9 cellular contexts compared by ENCODE assay signal in genomic region chr4:40924096-40924792, GRCh38.
DNase-seq lines count a peak whose midpoint lies in the region; ATAC-seq, FAIRE-seq and TF ChIP-seq lines count a peak whose summit lies in the region.
"Had no signal": no experiment of that assay in that cellular context is flagged by ENCODE, and none has a peak within 500 bp of the region (broad histone marks: within the 10 kb centered on the region; RNA-seq: fewer than 3 reads in every experiment).

No MANE protein-coding gene starts in this region.

- no peak for TF ChIP-seq EP300 in A549 (IDR thresholded peaks at IDR 0.05)

- intact Hi-C loops in naive thymus-derived CD4-positive, alpha-beta T cell (cut with micrococcal nuclease), result no loop called here

- no peaks in the 10 kb centered on the region for H3K9me3 Mint-ChIP-seq in endothelial cell (ENCODE audit: unreplicated experiment)
- H3K9me3 Mint-ChIP-seq in naive thymus-derived CD4-positive, alpha-beta T cell, result no peaks in the 10 kb centered on the region
- peaks cover 5% of the 10 kb centered on the region for H3K9me3 Mint-ChIP-seq in stimulated activated naive CD8-positive, alpha-beta T cell treated with anti-CD3 and anti-CD28 coated beads, Interleukin-15, Interleukin-2, amounts not matched to agents 100 ng/mL and 50 ng/mL, for 24 hours

- peaks cover 24% of the 10 kb centered on the region for H3K36me3 Mint-ChIP-seq in endothelial cell (ENCODE audit: low read depth, unreplicated experiment)
- H3K36me3 Mint-ChIP-seq in naive thymus-derived CD4-positive, alpha-beta T cell, result peaks cover 0 to 2% (median 0%) of the 10 kb centered on the region in 5 donors
- H3K36me3 Mint-ChIP-seq in stimulated activated naive CD8-positive, alpha-beta T cell treated with anti-CD3 and anti-CD28 coated beads, Interleukin-15, Interleukin-2, amounts not matched to agents 100 ng/mL and 50 ng/mL, for 24 hours (ENCODE audit: low read depth), result peaks cover 4% of the 10 kb centered on the region

- H3K36me3 ChIP-seq in naive thymus-derived CD4-positive, alpha-beta T cell (ENCODE audit: control insufficient read depth in 2 of 3, insufficient read depth in 3 of 3, low read length in 3 of 3), result no peaks in the 10 kb centered on the region

- peaks cover 11% of the 10 kb centered on the region for H3K27me3 Mint-ChIP-seq in endothelial cell (ENCODE audit: unreplicated experiment)
- H3K27me3 Mint-ChIP-seq in naive thymus-derived CD4-positive, alpha-beta T cell, result peaks cover 6 to 18% (median 16%) of the 10 kb centered on the region in 5 donors
- H3K27me3 Mint-ChIP-seq in stimulated activated naive CD8-positive, alpha-beta T cell treated with anti-CD3 and anti-CD28 coated beads, Interleukin-15, Interleukin-2, amounts not matched to agents 100 ng/mL and 50 ng/mL, for 24 hours, result peaks cover 19% of the 10 kb centered on the region

- H3K4me2 ChIP-seq in A549, result no peak overlapping the region

- CTCF ChIA-PET in A549 (lab: Yijun Ruan, JAX), result interaction anchor here (0.6 to 9.3 kb wide), 17 partner anchors 8 to 292 kb away, joined by 3 to 135 read pairs (median 3); partner anchors contain the start of gene APBB2
- CTCF ChIA-PET in naive thymus-derived CD4-positive, alpha-beta T cell (lab: Charles Lee), result no interaction called here

- POLR2A ChIA-PET in A549 (lab: Yijun Ruan, JAX), result interaction anchor here (1.2 kb wide), 1 partner anchor 292 kb away, joined by 4 read pairs; no protein-coding TSS in a partner anchor
- POLR2A ChIA-PET in naive thymus-derived CD4-positive, alpha-beta T cell (lab: Charles Lee), result no interaction called here

- H3K27me3 ChIP-seq in naive thymus-derived CD4-positive, alpha-beta T cell (ENCODE audit: control insufficient read depth in 2 of 2, insufficient read depth in 2 of 2, low read length in 2 of 2), result peaks cover 0 to 5% of the 10 kb centered on the region in 2 donors

- peak; percentile 52 for TF ChIP-seq CTCF in A549 (IDR thresholded peaks at IDR 0.05)
- TF ChIP-seq CTCF in endothelial cell (IDR thresholded peaks at IDR 0.05; ENCODE audit: unreplicated experiment), result peak; percentile 92

- peak; percentile 29 to 51; a peak in 3 of 5 replicates for TF ChIP-seq RAD21 in A549 (conservative IDR thresholded peaks at IDR 0.05 in 1 of 2, IDR thresholded peaks at IDR 0.05 in 1 of 2)

- H3K4me1 Mint-ChIP-seq in endothelial cell (ENCODE audit: unreplicated experiment), result peaks cover 5% of the 10 kb centered on the region
- peaks cover 0 to 6% (median 3%) of the 10 kb centered on the region in 7 donors for H3K4me1 Mint-ChIP-seq in naive thymus-derived CD4-positive, alpha-beta T cell
- peaks cover 19% of the 10 kb centered on the region for H3K4me1 Mint-ChIP-seq in stimulated activated naive CD8-positive, alpha-beta T cell treated with anti-CD3 and anti-CD28 coated beads, Interleukin-15, Interleukin-2, amounts not matched to agents 100 ng/mL and 50 ng/mL, for 24 hours (ENCODE audit: low read depth)

- H3K4me3 Mint-ChIP-seq in endothelial cell (ENCODE audit: unreplicated experiment), result peak overlapping the region; percentile 63
- H3K4me3 Mint-ChIP-seq in naive thymus-derived CD4-positive, alpha-beta T cell, result no peak overlapping the region
- no peak overlapping the region for H3K4me3 Mint-ChIP-seq in stimulated activated naive CD8-positive, alpha-beta T cell treated with anti-CD3 and anti-CD28 coated beads, Interleukin-15, Interleukin-2, amounts not matched to agents 100 ng/mL and 50 ng/mL, for 24 hours

- no peaks in the 10 kb centered on the region for H3K9me3 ChIP-seq in A549
- H3K9me3 ChIP-seq in naive thymus-derived CD4-positive, alpha-beta T cell (ENCODE audit: control insufficient read depth in 2 of 3, low read length in 3 of 3), result no peaks in the 10 kb centered on the region

- WGBS in A549 (ENCODE audit: missing lambda C conversion rate), result 62% methylated on average over 10 of the region's 11 CpGs

- no peak for FAIRE-seq in A549 (lab: Jason Lieb, UNC)

- H3K4me3 ChIP-seq in A549, result no peak overlapping the region
- H3K4me3 ChIP-seq in naive thymus-derived CD4-positive, alpha-beta T cell (ENCODE audit: low read length), result no peak overlapping the region
- H3K4me3 ChIP-seq: skin epidermis had no signal

- ATAC-seq in A549 (peak; percentile 80 to 88; a peak in 4 of 6 replicates), GM18517 (IDR thresholded peaks at IDR 0.05; ENCODE audit: unreplicated experiment) (peak; percentile 66), HG03354 (IDR thresholded peaks at IDR 0.05; ENCODE audit: poor library complexity, severe bottlenecking, unreplicated experiment) (peak; percentile 82)
- peak; percentile 85 for ATAC-seq in naive thymus-derived CD4-positive, alpha-beta T cell

- 0 out of 6 replicates have a peak overlapping the region, but pooled peaks of 1 of the 2 experiments have one; percentile 24 for H3K27ac ChIP-seq in A549
- H3K27ac ChIP-seq in naive thymus-derived CD4-positive, alpha-beta T cell (ENCODE audit: low read depth, low read length), result no peak overlapping the region

- H3K27ac Mint-ChIP-seq in endothelial cell (ENCODE audit: unreplicated experiment), result no peak overlapping the region
- H3K27ac Mint-ChIP-seq in naive thymus-derived CD4-positive, alpha-beta T cell, result peak overlapping the region in 1 of 9 donors; percentile 68
- peak overlapping the region; percentile 79 for H3K27ac Mint-ChIP-seq in stimulated activated naive CD8-positive, alpha-beta T cell treated with anti-CD3 and anti-CD28 coated beads, Interleukin-15, Interleukin-2, amounts not matched to agents 100 ng/mL and 50 ng/mL, for 24 hours

- peak; percentile 38 to 58 for DNase-seq in A549 (ENCODE audit: low read depth in 1 of 2, low spot score in 1 of 2)
- DNase-seq in NCI-H82 (lab: John Stamatoyannopoulos, UW), result peak; percentile 65
- peak; percentile 58 for DNase-seq in activated CD8-positive, alpha-beta memory T cell treated with anti-CD3 and anti-CD28 coated beads, Interleukin-2, amount 50 U/mL, for 4 hours
- DNase-seq in endothelial cell (ENCODE audit: low spot score), result peak; percentile 79
- peak in 8 of 9 donors; percentile 8 to 79 (median 39) for DNase-seq in naive thymus-derived CD4-positive, alpha-beta T cell

- H3K4me1 ChIP-seq in A549, result no peaks in the 10 kb centered on the region
- H3K4me1 ChIP-seq in naive thymus-derived CD4-positive, alpha-beta T cell (ENCODE audit: control insufficient read depth in 2 of 2, insufficient read depth in 2 of 2, low read length in 2 of 2), result no peaks in the 10 kb centered on the region

- TF ChIP-seq POLR2A in A549 (IDR thresholded peaks at IDR 0.05; ENCODE audit: low read length), result no peak

TF ChIP-seq in A549, 52 proteins besides CTCF, POLR2A, EP300 and RAD21:
- TF ChIP-seq SMC3 (IDR thresholded peaks at IDR 0.05), result peak; percentile 32; the same call in 1 of the 3 replicates
- no peak for TF ChIP-seq PBX3 (IDR thresholded peaks at IDR 0.05)
